Comparison of ENCODE assay signal across 29 cellular contexts in the genomic region with DNA sequence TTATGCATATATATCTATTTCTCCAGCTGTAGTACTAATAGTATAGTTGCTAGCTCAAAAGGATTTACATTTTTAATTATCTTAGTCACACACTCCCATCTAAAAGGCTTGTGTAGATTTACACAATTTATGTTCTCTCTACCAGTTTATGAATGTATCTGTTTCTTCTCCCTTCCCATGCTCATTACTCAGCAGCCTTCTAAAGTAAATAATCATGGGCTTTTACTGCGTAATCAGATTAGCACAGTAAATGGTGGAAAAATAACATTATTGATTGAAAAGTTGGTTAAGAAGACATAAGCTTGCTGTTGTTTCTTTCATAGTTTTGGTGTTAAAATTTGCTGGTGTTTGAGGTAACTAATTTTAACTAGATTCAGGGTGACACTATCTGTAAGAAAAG.
DNase-seq lines count a peak whose midpoint lies in the region; ATAC-seq and TF ChIP-seq lines count a peak whose summit lies in the region.
"Had no signal": no experiment of that assay in that cellular context is flagged by ENCODE, and none has a peak within 500 bp of the region (broad histone marks: within the 10 kb centered on the region; RNA-seq: fewer than 3 reads in every experiment).

No MANE protein-coding gene starts in this region.

- H3K9me3 Mint-ChIP-seq in activated naive CD8-positive, alpha-beta T cell (ENCODE audit: low read depth): no peaks in the 10 kb centered on the region
- peaks cover 9% of the 10 kb centered on the region for H3K9me3 Mint-ChIP-seq in activated naive CD8-positive, alpha-beta T cell treated with anti-CD3 and anti-CD28 coated beads, Interleukin-2, amount 50 U/mL, for 24 hours
- H3K9me3 Mint-ChIP-seq: stimulated activated naive CD8-positive, alpha-beta T cell treated with anti-CD3 and anti-CD28 coated beads, Interleukin-15, Interleukin-2, amounts not matched to agents 100 ng/mL and 50 ng/mL, for 24 hours; T-helper 1 cell treated with Interleukin-12 subunit alpha and Interleukin-12 subunit beta and Interleukin-4 antibody, amounts not matched to agents 30 μg/mL and 1 μg/mL, for 36 hours had no signal

- peaks cover 8% of the 10 kb centered on the region for H3K36me3 Mint-ChIP-seq in activated naive CD8-positive, alpha-beta T cell
- H3K36me3 Mint-ChIP-seq in activated naive CD8-positive, alpha-beta T cell treated with anti-CD3 and anti-CD28 coated beads, Interleukin-2, amount 50 U/mL, for 24 hours (ENCODE audit: low read depth): peaks cover 9% of the 10 kb centered on the region
- H3K36me3 Mint-ChIP-seq in T-helper 17 cell (ENCODE audit: low read depth): no peaks in the 10 kb centered on the region

- no peak overlapping the region for H3K4me3 Mint-ChIP-seq in activated naive CD8-positive, alpha-beta T cell
- no peak overlapping the region for H3K4me3 Mint-ChIP-seq in activated naive CD8-positive, alpha-beta T cell treated with anti-CD3 and anti-CD28 coated beads, Interleukin-2, amount 50 U/mL, for 24 hours
- H3K4me3 Mint-ChIP-seq in T-helper 17 cell: no peak overlapping the region
- H3K4me3 Mint-ChIP-seq: activated naive CD4-positive, alpha-beta T cell treated with anti-CD3 and anti-CD28 coated beads, Interleukin-2, amount 10 ng/mL, durations not matched to agents 7 days and 5 days; B cell; stimulated activated naive CD8-positive, alpha-beta T cell treated with anti-CD3 and anti-CD28 coated beads, Interleukin-15, Interleukin-2, amounts not matched to agents 100 ng/mL and 50 ng/mL, for 24 hours; T-helper 1 cell treated with Interleukin-12 subunit alpha and Interleukin-12 subunit beta and Interleukin-4 antibody, amounts not matched to agents 30 μg/mL and 1 μg/mL, for 36 hours had no signal

- no peaks in the 10 kb centered on the region for H3K9me3 ChIP-seq in T-helper 17 cell (ENCODE audit: control insufficient read depth, low read length, poor library complexity, severe bottlenecking)
- H3K9me3 ChIP-seq in tibial artery: no peaks in the 10 kb centered on the region
- H3K9me3 ChIP-seq: esophagus muscularis mucosa, gastroesophageal sphincter, thyroid gland had no signal

- TF ChIP-seq CTCF in coronary artery (IDR thresholded peaks at IDR 0.05) (no peak), tibial artery (IDR thresholded peaks at IDR 0.05) (no peak)

- no peak for ATAC-seq in activated naive CD8-positive, alpha-beta T cell treated with anti-CD3 and anti-CD28 coated beads, Interleukin-2, amount 50 U/mL, for 24 hours
- ATAC-seq in T-helper 17 cell: no peak
- ATAC-seq: gastroesophageal sphincter had no signal

- H3K4me1 Mint-ChIP-seq in activated naive CD8-positive, alpha-beta T cell (ENCODE audit: low read depth): peaks cover 47% of the 10 kb centered on the region
- peaks cover 34% of the 10 kb centered on the region for H3K4me1 Mint-ChIP-seq in activated naive CD8-positive, alpha-beta T cell treated with anti-CD3 and anti-CD28 coated beads, Interleukin-2, amount 50 U/mL, for 24 hours
- peaks cover 42% of the 10 kb centered on the region for H3K4me1 Mint-ChIP-seq in T-helper 17 cell

- no peaks in the 10 kb centered on the region for H3K27me3 ChIP-seq in tibial artery
- H3K27me3 ChIP-seq: cardiac muscle cell, esophagus muscularis mucosa, gastroesophageal sphincter, SJCRH30, thyroid gland had no signal

- H3K27ac ChIP-seq in coronary artery (no peak overlapping the region), tibial artery (no peak overlapping the region)
- H3K27ac ChIP-seq: cardiac muscle cell, esophagus muscularis mucosa, gastroesophageal sphincter, SJCRH30, thyroid gland had no signal

- no peaks in the 10 kb centered on the region for H3K27me3 Mint-ChIP-seq in activated naive CD8-positive, alpha-beta T cell
- H3K27me3 Mint-ChIP-seq in activated naive CD8-positive, alpha-beta T cell treated with anti-CD3 and anti-CD28 coated beads, Interleukin-2, amount 50 U/mL, for 24 hours: no peaks in the 10 kb centered on the region
- H3K27me3 Mint-ChIP-seq in T-helper 17 cell: no peaks in the 10 kb centered on the region
- H3K27me3 Mint-ChIP-seq: activated naive CD4-positive, alpha-beta T cell treated with anti-CD3 and anti-CD28 coated beads, Interleukin-2, amount 10 ng/mL, durations not matched to agents 7 days and 5 days; B cell; stimulated activated naive CD8-positive, alpha-beta T cell treated with anti-CD3 and anti-CD28 coated beads, Interleukin-15, Interleukin-2, amounts not matched to agents 100 ng/mL and 50 ng/mL, for 24 hours had no signal

- H3K4me3 ChIP-seq in coronary artery (no peak overlapping the region), tibial artery (no peak overlapping the region)
- H3K4me3 ChIP-seq: cardiac muscle cell, esophagus muscularis mucosa, gastroesophageal sphincter, SJCRH30, thyroid gland had no signal

- intact Hi-C loops in tibial artery (cut with DNase I; ENCODE audit: low total_unique reads): no loop called here

- peaks cover 0 to 6% (median 0%) of the 10 kb centered on the region in 4 donors for H3K4me1 ChIP-seq in tibial artery

- DNase-seq in activated naive CD8-positive, alpha-beta T cell treated with anti-CD3 and anti-CD28 coated beads, Interleukin-2, amount 50 U/mL, for 24 hours: no peak
- no peak for DNase-seq in T-helper 17 cell
- peak; percentile 59 for DNase-seq in iris pigment epithelial cell (ENCODE audit: low read depth)
- DNase-seq in coronary artery (ENCODE audit: low spot score): no peak
- DNase-seq in stimulated activated CD8-positive, alpha-beta memory T cell treated with anti-CD3 and anti-CD28 coated beads, Interleukin-4, amount 100 ng/mL, for 48 hours: no peak
- no peak for DNase-seq in tibial artery
- DNase-seq in putamen (ENCODE audit: low spot score): no peak
- DNase-seq: activated CD4-positive, alpha-beta T cell treated with anti-CD3 and anti-CD28 coated beads for 1 hour; activated naive CD4-positive, alpha-beta T cell treated with anti-CD3 and anti-CD28 coated beads, Interleukin-2, amount 10 ng/mL, durations not matched to agents 7 days and 5 days; aorta; dermis blood vessel endothelial cell; GDM1; hippocampal formation; Karpas-422; mesendoderm; NCI-H1436 treated with DMSO at 0.1 percent for 48 hours; NCI-H2107; NCI-H446; NCI-H774; nucleus accumbens; SJCRH30; thyroid gland had no signal

- no peaks in the 10 kb centered on the region for H3K36me3 ChIP-seq in tibial artery
- H3K36me3 ChIP-seq: cardiac muscle cell, esophagus muscularis mucosa, gastroesophageal sphincter, thyroid gland had no signal

- peak overlapping the region; percentile 58 for H3K27ac Mint-ChIP-seq in activated naive CD8-positive, alpha-beta T cell
- no peak overlapping the region for H3K27ac Mint-ChIP-seq in activated naive CD8-positive, alpha-beta T cell treated with anti-CD3 and anti-CD28 coated beads, Interleukin-2, amount 50 U/mL, for 24 hours
- peak overlapping the region; percentile 53 for H3K27ac Mint-ChIP-seq in T-helper 17 cell
- H3K27ac Mint-ChIP-seq: activated naive CD4-positive, alpha-beta T cell treated with anti-CD3 and anti-CD28 coated beads, Interleukin-2, amount 10 ng/mL, durations not matched to agents 7 days and 5 days; B cell; stimulated activated naive CD8-positive, alpha-beta T cell treated with anti-CD3 and anti-CD28 coated beads, Interleukin-15, Interleukin-2, amounts not matched to agents 100 ng/mL and 50 ng/mL, for 24 hours; T-helper 1 cell treated with Interleukin-12 subunit alpha and Interleukin-12 subunit beta and Interleukin-4 antibody, amounts not matched to agents 30 μg/mL and 1 μg/mL, for 36 hours had no signal
